ENCODE assay signal across 8 cellular contexts in genomic region chr9:11206-11605, GRCh38. TPM values are rescaled to one million over a fixed set of nuclear protein-coding genes. Genes with fewer than 3 reads are reported as not detected.
A peak's percentile ranks its signal among the peaks of the same experiment; 100 is the strongest.
DNase-seq lines count a peak whose midpoint lies in the region; ATAC-seq and TF ChIP-seq lines count a peak whose summit lies in the region.
"Not testable (repeated sequence)": the region's sequence is repeated elsewhere in the genome, so short reads cannot be mapped to it uniquely, and the experiment has no call there.

No MANE protein-coding gene starts in this region.

- H3K4me3 Mint-ChIP-seq in activated CD8-positive, alpha-beta memory T cell treated with anti-CD3 and anti-CD28 coated beads, Interleukin-2, amount 10 ng/mL, durations not matched to agents 7 days and 5 days; glutamatergic neuron (ENCODE audit: unreplicated experiment); nephron: not testable (repeated sequence)

- not testable (repeated sequence) for H3K36me3 Mint-ChIP-seq in activated CD8-positive, alpha-beta memory T cell treated with anti-CD3 and anti-CD28 coated beads, Interleukin-2, amount 10 ng/mL, durations not matched to agents 7 days and 5 days; glutamatergic neuron (ENCODE audit: unreplicated experiment); nephron (ENCODE audit: low read depth)

- intact Hi-C loops in ascending aorta (cut with DNase I); upper lobe of right lung (cut with DNase I): not testable (repeated sequence)

- not testable (repeated sequence) for H3K9me3 ChIP-seq in ascending aorta, upper lobe of right lung

- not testable (repeated sequence) for DNase-seq in GM12865 (ENCODE audit: low read depth)
- DNase-seq in T follicular helper cell (ENCODE audit: low read depth) (peak; percentile 56), ascending aorta (ENCODE audit: low spot score in 2 of 2) (peak in 1 of 2 donors; percentile 82), glutamatergic neuron (peak; percentile 87), upper lobe of right lung (peak; percentile 92)
- DNase-seq in activated CD8-positive, alpha-beta memory T cell treated with anti-CD3 and anti-CD28 coated beads, Interleukin-2, amount 10 ng/mL, durations not matched to agents 7 days and 5 days, result peak; percentile 88
- DNase-seq in stimulated activated CD4-positive, alpha-beta T cell treated with anti-CD3 and anti-CD28 coated beads, Interleukin-4, amount 100 ng/mL, for 4 hours, result peak; percentile 49 to 59

- ATAC-seq in activated CD8-positive, alpha-beta memory T cell treated with anti-CD3 and anti-CD28 coated beads, Interleukin-2, amount 10 ng/mL, durations not matched to agents 7 days and 5 days; upper lobe of right lung: not testable (repeated sequence)

- H3K27ac ChIP-seq in ascending aorta, upper lobe of right lung: not testable (repeated sequence)

- CTCF ChIA-PET in activated CD8-positive, alpha-beta memory T cell treated with anti-CD3 and anti-CD28 coated beads, Interleukin-2, amount 10 ng/mL, durations not matched to agents 7 days and 5 days (lab: Charles Lee), result not testable (repeated sequence)

- H3K4me3 ChIP-seq in GM12865 (ENCODE audit: low read depth, low read length); ascending aorta; upper lobe of right lung: not testable (repeated sequence)

- not testable (repeated sequence) for H3K36me3 ChIP-seq in ascending aorta, upper lobe of right lung

- not testable (repeated sequence) for H3K4me1 ChIP-seq in ascending aorta, upper lobe of right lung

- H3K27ac Mint-ChIP-seq in activated CD8-positive, alpha-beta memory T cell treated with anti-CD3 and anti-CD28 coated beads, Interleukin-2, amount 10 ng/mL, durations not matched to agents 7 days and 5 days; glutamatergic neuron (ENCODE audit: unreplicated experiment); nephron: not testable (repeated sequence)

- H3K9me3 Mint-ChIP-seq in activated CD8-positive, alpha-beta memory T cell treated with anti-CD3 and anti-CD28 coated beads, Interleukin-2, amount 10 ng/mL, durations not matched to agents 7 days and 5 days (ENCODE audit: low read depth); glutamatergic neuron (ENCODE audit: unreplicated experiment); nephron: not testable (repeated sequence)

- TF ChIP-seq CTCF in GM12865 (IDR thresholded peaks at IDR 0.05; ENCODE audit: insufficient read depth, low read depth, low read length, missing control alignments) (peak; percentile 41), ascending aorta (IDR thresholded peaks at IDR 0.05) (peak in 2 of 3 experiments; percentile 34 to 38), glutamatergic neuron (IDR thresholded peaks at IDR 0.05; ENCODE audit: partially characterized antibody, unreplicated experiment) (peak; percentile 70), nephron (IDR thresholded peaks at IDR 0.05; ENCODE audit: unreplicated experiment in 3 of 3) (peak; percentile 28 to 47 (median 35)), upper lobe of right lung (IDR thresholded peaks at IDR 0.05) (peak; percentile 51)

- not testable (repeated sequence) for H3K27me3 ChIP-seq in ascending aorta, upper lobe of right lung

- not testable (repeated sequence) for H3K27me3 Mint-ChIP-seq in activated CD8-positive, alpha-beta memory T cell treated with anti-CD3 and anti-CD28 coated beads, Interleukin-2, amount 10 ng/mL, durations not matched to agents 7 days and 5 days; glutamatergic neuron (ENCODE audit: unreplicated experiment); nephron (ENCODE audit: low read depth)

- not testable (repeated sequence) for H3K4me1 Mint-ChIP-seq in activated CD8-positive, alpha-beta memory T cell treated with anti-CD3 and anti-CD28 coated beads, Interleukin-2, amount 10 ng/mL, durations not matched to agents 7 days and 5 days; glutamatergic neuron (ENCODE audit: low read depth, unreplicated experiment); nephron

RNA-seq across cellular contexts. Expression of gene WASHC1, which starts 18.1 kb away (rescaled TPM):
- total RNA-seq in activated CD8-positive, alpha-beta memory T cell treated with anti-CD3 and anti-CD28 coated beads, Interleukin-2, amount 10 ng/mL, durations not matched to agents 7 days and 5 days, result 10 to 100 TPM; 18.6 to 23.9 TPM
- total RNA-seq in ascending aorta, result 6.8 TPM
- 22.2 TPM for total RNA-seq in glutamatergic neuron (ENCODE audit: unreplicated experiment)
- 21.7 TPM for total RNA-seq in upper lobe of right lung
